23 cellular contexts compared by ENCODE assay signal in genomic region chr15:73746883-73747282, GRCh38. TPM values are rescaled to one million over a fixed set of nuclear protein-coding genes. Genes with fewer than 3 reads are reported as not detected.
A peak's percentile ranks its signal among the peaks of the same experiment; 100 is the strongest.
DNase-seq lines count a peak whose midpoint lies in the region; ATAC-seq and TF ChIP-seq lines count a peak whose summit lies in the region.
"Had no signal": no experiment of that assay in that cellular context is flagged by ENCODE, and none has a peak within 500 bp of the region (broad histone marks: within the 10 kb centered on the region; RNA-seq: fewer than 3 reads in every experiment).

No MANE protein-coding gene starts in this region.

- H2AFZ ChIP-seq in SK-N-SH (ENCODE audit: low read depth): no peak overlapping the region
- no peak overlapping the region for H2AFZ ChIP-seq in smooth muscle cell (ENCODE audit: low read depth)

- POLR2A ChIA-PET in SK-N-SH (lab: Yijun Ruan, JAX): no interaction called here

- intact Hi-C loops in left ventricle myocardium superior (cut with micrococcal nuclease): no loop called here
- intact Hi-C loops in psoas muscle (cut with DNase I): no loop called here

- CTCF ChIA-PET in SK-N-SH (lab: Yijun Ruan, JAX): interaction anchor here (1.0 kb wide), 1 partner anchor 46 kb away, joined by 3 read pairs; no protein-coding TSS in a partner anchor

- H3K36me3 ChIP-seq in SK-N-SH (replicated peaks in 1 of 2; ENCODE audit: control insufficient read depth in 1 of 2, insufficient read depth in 2 of 2, low read length in 1 of 2) (no peaks in the 10 kb centered on the region), psoas muscle (ENCODE audit: insufficient read depth in 1 of 2, low read depth in 1 of 2) (no peaks in the 10 kb centered on the region), smooth muscle cell (ENCODE audit: low read depth) (no peaks in the 10 kb centered on the region)
- H3K36me3 ChIP-seq: cardiac muscle cell, transverse colon had no signal

- H3K79me2 ChIP-seq in SK-N-SH (ENCODE audit: insufficient read depth) (no peaks in the 10 kb centered on the region), smooth muscle cell (ENCODE audit: low read depth) (no peaks in the 10 kb centered on the region)

- no peak for DNase-seq in SK-N-SH
- peak; percentile 45 for DNase-seq in NCI-H226
- DNase-seq in left ventricle myocardium superior: no peak
- DNase-seq in psoas muscle: no peak
- DNase-seq in smooth muscle cell (lab: John Stamatoyannopoulos, UW; ENCODE audit: unreplicated experiment): no peak
- no peak for DNase-seq in amniotic stem cell (lab: John Stamatoyannopoulos, UW)
- DNase-seq: 8988T; activated naive CD4-positive, alpha-beta T cell; activated T-cell treated with anti-CD3 and anti-CD28 coated beads, Interleukin-2, amount 50 U/mL, for 1 hour; foreskin keratinocyte; GOT3; hippocampal formation; KBM-7; NCI-H187; nucleus accumbens; SIG-M5; T-cell; transverse colon had no signal

- no peak for TF ChIP-seq CTCF in SK-N-SH (IDR thresholded peaks at IDR 0.05)
- TF ChIP-seq CTCF in psoas muscle (IDR thresholded peaks at IDR 0.05): no peak
- TF ChIP-seq CTCF in smooth muscle cell (IDR thresholded peaks at IDR 0.05; ENCODE audit: borderline replicate concordance, insufficient read depth, poor library complexity, severe bottlenecking): no peak

- no peaks in the 10 kb centered on the region for H3F3A ChIP-seq in SK-N-SH (replicated peaks; ENCODE audit: insufficient read depth)
- H3F3A ChIP-seq in smooth muscle cell (ENCODE audit: low read depth): no peaks in the 10 kb centered on the region

- H3K27me3 ChIP-seq in SK-N-SH (ENCODE audit: insufficient read depth) (no peaks in the 10 kb centered on the region), psoas muscle (ENCODE audit: insufficient read depth in 3 of 3, low read length in 2 of 3) (peaks cover 0 to 22% (median 3%) of the 10 kb centered on the region in 3 donors), smooth muscle cell (ENCODE audit: low read depth) (no peaks in the 10 kb centered on the region)

- ATAC-seq in SK-N-SH treated with all-trans-retinoic acid at 6 μM for 48 hours (peak; percentile 24; the same call in 2 of the 3 replicates), left ventricle myocardium superior (peak; percentile 8), psoas muscle (peak; percentile 46 to 61 (median 56)), GM18517 (IDR thresholded peaks at IDR 0.05; ENCODE audit: unreplicated experiment) (no peak)
- ATAC-seq: foreskin keratinocyte, T-cell had no signal

- H4K20me1 ChIP-seq in SK-N-SH (ENCODE audit: insufficient read depth): no peaks in the 10 kb centered on the region
- H4K20me1 ChIP-seq in smooth muscle cell (ENCODE audit: low read depth): no peaks in the 10 kb centered on the region

- H3K9me2 ChIP-seq in SK-N-SH: no peaks in the 10 kb centered on the region

- H3K4me3 ChIP-seq in SK-N-SH (ENCODE audit: low read depth in 2 of 2, low read length in 1 of 2) (no peak overlapping the region), psoas muscle (no peak overlapping the region), smooth muscle cell (no peak overlapping the region)
- H3K4me3 ChIP-seq: cardiac muscle cell, transverse colon had no signal

- WGBS in SK-N-SH (ENCODE audit: low lambda C conversion rate): 72% methylated on average over 7 of the region's 7 CpGs
- 10 to 20% (median 10%) methylated on average over 7 of the region's 7 CpGs for WGBS in psoas muscle, 3 donors
- 75% methylated on average over 7 of the region's 7 CpGs for WGBS in smooth muscle cell (ENCODE audit: low lambda C conversion rate)

- TF ChIP-seq RAD21 in SK-N-SH (IDR thresholded peaks at IDR 0.05; ENCODE audit: low read length): no peak

- H3K4me2 ChIP-seq in SK-N-SH: no peak overlapping the region
- H3K4me2 ChIP-seq in smooth muscle cell: no peak overlapping the region

- TF ChIP-seq EP300 in SK-N-SH (IDR thresholded peaks at IDR 0.05; ENCODE audit: borderline replicate concordance in 1 of 2, low read depth in 1 of 2, low read length in 1 of 2): no peak

- H3K4me1 ChIP-seq in SK-N-SH (ENCODE audit: control insufficient read depth in 1 of 2, insufficient read depth in 2 of 2, low read depth in 1 of 2, low read length in 1 of 2): peaks cover 7% of the 10 kb centered on the region in 2 experiments; a peak in 1 of 4 replicates
- H3K4me1 ChIP-seq in psoas muscle: peaks cover 6% of the 10 kb centered on the region
- H3K4me1 ChIP-seq in smooth muscle cell (ENCODE audit: low read depth): peaks cover 4% of the 10 kb centered on the region
- H3K4me1 ChIP-seq: foreskin keratinocyte had no signal

- H3K9me3 ChIP-seq in SK-N-SH: no peaks in the 10 kb centered on the region
- no peaks in the 10 kb centered on the region for H3K9me3 ChIP-seq in psoas muscle
- no peaks in the 10 kb centered on the region for H3K9me3 ChIP-seq in smooth muscle cell (replicated peaks; ENCODE audit: low read depth)
- H3K9me3 ChIP-seq: transverse colon had no signal

- H3K27ac ChIP-seq in SK-N-SH (ENCODE audit: low read depth in 2 of 2, low read length in 1 of 2) (no peak overlapping the region), psoas muscle (no peak overlapping the region), smooth muscle cell (ENCODE audit: low read depth) (no peak overlapping the region)
- H3K27ac ChIP-seq: C4-2B, cardiac muscle cell, epithelial cell of prostate, foreskin keratinocyte, transverse colon had no signal

- no peak overlapping the region for H3K9ac ChIP-seq in SK-N-SH
- no peak overlapping the region for H3K9ac ChIP-seq in smooth muscle cell (ENCODE audit: low read depth)

TF ChIP-seq in SK-N-SH treated with all-trans-retinoic acid at 6 μM for 48 hours, 23 proteins besides CTCF, POLR2A, EP300 and RAD21:
- TF ChIP-seq ZNF70 (CRISPR knock-in tag; IDR thresholded peaks at IDR 0.05) (no peak), POU6F1 (CRISPR knock-in tag; IDR thresholded peaks at IDR 0.05; ENCODE audit: borderline replicate concordance, low read depth) (no peak)

TF ChIP-seq in SK-N-SH, 30 proteins besides CTCF, POLR2A, EP300 and RAD21:
- no peak for TF ChIP-seq GABPA (IDR thresholded peaks at IDR 0.05; ENCODE audit: low read depth)
- no peak for TF ChIP-seq CHD2 (IDR thresholded peaks at IDR 0.05; ENCODE audit: low read length, partially characterized antibody)
- TF ChIP-seq RCOR1 (IDR thresholded peaks at IDR 0.05; ENCODE audit: low read length): no peak
- no peak for TF ChIP-seq REST (IDR thresholded peaks at IDR 0.05; ENCODE audit: low read depth, low read length)
- TF ChIP-seq MXI1 (IDR thresholded peaks at IDR 0.05; ENCODE audit: low read depth, low read length): no peak
- TF ChIP-seq POLR2AphosphoS5 (IDR thresholded peaks at IDR 0.05; ENCODE audit: low read depth, low read length): no peak
- no peak for TF ChIP-seq RXRA (IDR thresholded peaks at IDR 0.05; ENCODE audit: borderline replicate concordance, low read depth)
- TF ChIP-seq SIN3A (IDR thresholded peaks at IDR 0.05; ENCODE audit: borderline replicate concordance, low read depth, low read length): no peak
- no peak for TF ChIP-seq GATA2 (CRISPR knock-in tag; IDR thresholded peaks at IDR 0.05)
- TF ChIP-seq FOXM1 (IDR thresholded peaks at IDR 0.05; ENCODE audit: low read depth): no peak
- TF ChIP-seq YY1 (IDR thresholded peaks at IDR 0.05; ENCODE audit: low read depth): no peak
- no peak for TF ChIP-seq FOXJ3 (CRISPR knock-in tag; IDR thresholded peaks at IDR 0.05)
- no peak for TF ChIP-seq RFX5 (IDR thresholded peaks at IDR 0.05; ENCODE audit: low read length)
- TF ChIP-seq USF2 (IDR thresholded peaks at IDR 0.05; ENCODE audit: borderline replicate concordance, low read depth, low read length): no peak
- no peak for TF ChIP-seq SMC3 (IDR thresholded peaks at IDR 0.05; ENCODE audit: low read depth, low read length)
- TF ChIP-seq ELF1 (IDR thresholded peaks at IDR 0.05): no peak

RNA-seq across cellular contexts. Expression of gene INSYN1, which starts 6.3 kb away (rescaled TPM):
- 3.6 and 3.7 TPM in 2 replicates for polyA plus RNA-seq in SK-N-SH (2012; rRNA removed)
- 1.6 and 2.2 TPM in 2 replicates for polyA plus RNA-seq in SK-N-SH (2012; cell fraction: cytosol; rRNA removed)
- polyA plus RNA-seq in SK-N-SH (2012; cell fraction: nucleus; rRNA removed): 5.7 and 6.7 TPM in 2 replicates
- total RNA-seq in left ventricle myocardium superior: 168 TPM
- total RNA-seq in psoas muscle: 10 to 100 TPM in 1 of 4 donors, 1 to 10 TPM in 3; 3.8 to 10.8 (median 5.7) TPM
- polyA plus RNA-seq in psoas muscle: 1 to 10 TPM in 2 of 3 donors, under 1 TPM in 1; 0.42 to 2.5 (median 1.6) TPM
- 1.4 and 1.6 TPM in 2 replicates for total RNA-seq in smooth muscle cell
- polyA plus RNA-seq in smooth muscle cell: 3.4 and 4.0 TPM in 2 replicates
- total RNA-seq: T-cell had no signal

Comparison
In these comparisons a context has a peak if more than half of its experiments do, and no peak if none do; other contexts are left out.
1. RNA of gene INSYN1, which starts 6.3 kb away (total RNA-seq): 168 TPM in left ventricle myocardium superior (single experiment); 3.8 to 10.8 TPM in psoas muscle and 1.4 to 1.6 TPM in smooth muscle cell; every median in the first group is over 10 times any median in the second.